ENCODE assay signal across 17 cellular contexts in the genomic region with DNA sequence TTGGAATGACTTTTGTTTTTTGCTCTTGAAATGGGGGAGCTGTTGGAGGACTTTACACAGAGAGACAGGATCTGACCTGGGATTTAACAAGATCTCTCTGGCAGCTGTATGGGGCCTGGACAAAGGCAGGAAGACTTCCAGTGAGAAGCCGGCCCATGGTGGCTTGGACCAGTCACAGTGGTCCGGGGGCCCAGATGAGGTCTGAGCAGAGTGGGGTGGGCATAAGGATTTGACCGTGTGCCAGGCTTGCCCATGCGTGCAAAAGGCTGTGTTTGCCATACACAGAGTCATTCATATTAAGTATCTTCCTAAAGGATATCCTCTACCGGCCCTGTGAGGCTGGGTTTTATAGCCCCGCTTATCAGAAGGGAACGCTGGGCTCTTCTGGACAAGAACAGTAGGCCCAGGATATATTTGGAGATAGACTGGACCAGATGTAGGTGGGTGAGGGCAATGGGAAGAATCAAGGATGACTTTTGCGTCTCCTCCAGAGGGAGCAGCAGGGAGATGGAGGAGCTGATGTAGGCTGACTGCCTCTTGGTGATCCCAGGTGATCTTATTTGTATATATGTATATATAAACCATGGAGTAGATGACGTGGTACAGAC. TPM values are rescaled to one million over a fixed set of nuclear protein-coding genes. Genes with fewer than 3 reads are reported as not detected.
DNase-seq lines count a peak whose midpoint lies in the region; ATAC-seq, FAIRE-seq and TF ChIP-seq lines count a peak whose summit lies in the region.
"Had no signal": no experiment of that assay in that cellular context is flagged by ENCODE, and none has a peak within 500 bp of the region (broad histone marks: within the 10 kb centered on the region; RNA-seq: fewer than 3 reads in every experiment).

No MANE protein-coding gene starts in this region.

- FAIRE-seq in frontal cortex (lab: Jason Lieb, UNC) = no peak
- FAIRE-seq: H54, HepG2, HTR-8/SVneo had no signal

- no peak for TF ChIP-seq EP300 in stomach (IDR thresholded peaks at IDR 0.05)

- peak; percentile 52 for DNase-seq in right atrium auricular region (ENCODE audit: low spot score)
- DNase-seq in left cardiac atrium = no peak
- DNase-seq in frontal cortex (ENCODE audit: low spot score in 2 of 2) = peak; percentile 1 to 12
- peak; percentile 22 for DNase-seq in stomach
- DNase-seq in OCI-M2 (lab: John Stamatoyannopoulos, UW; ENCODE audit: unreplicated experiment) = no peak
- no peak for DNase-seq in body of pancreas
- no peak for DNase-seq in naive thymus-derived CD4-positive, alpha-beta T cell
- DNase-seq: ACHN; CD4-positive, CD25-positive, alpha-beta regulatory T cell; DMS53; GM23248 had no signal

- H3K9me3 ChIP-seq in right atrium auricular region = no peaks in the 10 kb centered on the region
- H3K9me3 ChIP-seq in stomach = no peaks in the 10 kb centered on the region
- no peaks in the 10 kb centered on the region for H3K9me3 ChIP-seq in body of pancreas
- no peaks in the 10 kb centered on the region for H3K9me3 ChIP-seq in naive thymus-derived CD4-positive, alpha-beta T cell (ENCODE audit: control insufficient read depth in 2 of 3, low read length in 3 of 3)
- H3K9me3 ChIP-seq: BLaER1 treated with 17β-estradiol and CSF1 and Interleukin-3, amounts not matched to agents 10 nM and 100 nM had no signal

- H3K36me3 Mint-ChIP-seq in naive thymus-derived CD4-positive, alpha-beta T cell = peaks cover 0 to 15% (median 8%) of the 10 kb centered on the region in 5 donors
- H3K36me3 Mint-ChIP-seq: CD4-positive, CD25-positive, alpha-beta regulatory T cell had no signal

- H3K36me3 ChIP-seq in right atrium auricular region = peaks cover 71% of the 10 kb centered on the region
- peaks cover 17 to 77% (median 70%) of the 10 kb centered on the region in 4 donors for H3K36me3 ChIP-seq in stomach
- no peaks in the 10 kb centered on the region for H3K36me3 ChIP-seq in body of pancreas (replicated peaks in 1 of 2; ENCODE audit: insufficient read depth in 1 of 2, low read depth in 2 of 2)
- H3K36me3 ChIP-seq in naive thymus-derived CD4-positive, alpha-beta T cell (ENCODE audit: control insufficient read depth in 2 of 3, insufficient read depth in 3 of 3, low read length in 3 of 3) = no peaks in the 10 kb centered on the region

- ATAC-seq in left cardiac atrium (no peak), body of pancreas (no peak)
- no peak for ATAC-seq in naive thymus-derived CD4-positive, alpha-beta T cell
- ATAC-seq: HCT116, HepG2 had no signal

- no peak overlapping the region for H3K4me3 Mint-ChIP-seq in naive thymus-derived CD4-positive, alpha-beta T cell
- H3K4me3 Mint-ChIP-seq: CD4-positive, CD25-positive, alpha-beta regulatory T cell had no signal

- TF ChIP-seq POLR2A in stomach (IDR thresholded peaks at IDR 0.05) (no peak), body of pancreas (IDR thresholded peaks at IDR 0.05) (no peak)

- H3K27ac ChIP-seq in right atrium auricular region = no peak overlapping the region
- no peak overlapping the region for H3K27ac ChIP-seq in stomach
- H3K27ac ChIP-seq in body of pancreas = no peak overlapping the region
- H3K27ac ChIP-seq in naive thymus-derived CD4-positive, alpha-beta T cell (ENCODE audit: low read depth, low read length) = no peak overlapping the region
- H3K27ac ChIP-seq: BLaER1 treated with 17β-estradiol and CSF1 and Interleukin-3, amounts not matched to agents 10 nM and 100 nM; GM23248 had no signal

- H3K4me3 ChIP-seq in right atrium auricular region = no peak overlapping the region
- no peak overlapping the region for H3K4me3 ChIP-seq in stomach
- no peak overlapping the region for H3K4me3 ChIP-seq in body of pancreas
- H3K4me3 ChIP-seq in naive thymus-derived CD4-positive, alpha-beta T cell (ENCODE audit: low read length) = no peak overlapping the region
- H3K4me3 ChIP-seq: BLaER1 treated with 17β-estradiol and CSF1 and Interleukin-3, amounts not matched to agents 10 nM and 100 nM; GM23248 had no signal

- H3K4me1 ChIP-seq in right atrium auricular region = peaks cover 0 to 31% of the 10 kb centered on the region in 2 donors
- H3K4me1 ChIP-seq in stomach = peaks cover 13 to 28% (median 21%) of the 10 kb centered on the region in 4 donors
- peaks cover 16% of the 10 kb centered on the region for H3K4me1 ChIP-seq in body of pancreas
- H3K4me1 ChIP-seq in naive thymus-derived CD4-positive, alpha-beta T cell (ENCODE audit: control insufficient read depth in 2 of 2, insufficient read depth in 2 of 2, low read length in 2 of 2) = no peaks in the 10 kb centered on the region

- no peaks in the 10 kb centered on the region for H3K27me3 ChIP-seq in right atrium auricular region
- H3K27me3 ChIP-seq in stomach = no peaks in the 10 kb centered on the region
- no peaks in the 10 kb centered on the region for H3K27me3 ChIP-seq in body of pancreas
- no peaks in the 10 kb centered on the region for H3K27me3 ChIP-seq in naive thymus-derived CD4-positive, alpha-beta T cell (ENCODE audit: control insufficient read depth in 2 of 2, insufficient read depth in 2 of 2, low read length in 2 of 2)

- no peak for TF ChIP-seq CTCF in right atrium auricular region (IDR thresholded peaks at IDR 0.05)
- TF ChIP-seq CTCF in stomach (IDR thresholded peaks at IDR 0.05) = no peak
- no peak for TF ChIP-seq CTCF in body of pancreas (IDR thresholded peaks at IDR 0.05)

- H3K4me1 Mint-ChIP-seq in naive thymus-derived CD4-positive, alpha-beta T cell = peaks cover under 1 to 13% (median 6%) of the 10 kb centered on the region in 7 donors

- POLR2A ChIA-PET in naive thymus-derived CD4-positive, alpha-beta T cell (lab: Charles Lee) = no interaction called here

- H3K27ac Mint-ChIP-seq in naive thymus-derived CD4-positive, alpha-beta T cell = peak overlapping the region in 1 of 9 donors; percentile 57
- H3K27ac Mint-ChIP-seq: CD4-positive, CD25-positive, alpha-beta regulatory T cell had no signal

- 77 to 91% (median 85%) methylated on average over 9 of the region's 9 CpGs for WGBS in stomach, 5 donors
- WGBS in body of pancreas, 2 donors = 85 to 89% methylated on average over 9 of the region's 9 CpGs

- no peaks in the 10 kb centered on the region for H3K27me3 Mint-ChIP-seq in naive thymus-derived CD4-positive, alpha-beta T cell

- H3K9me3 Mint-ChIP-seq in naive thymus-derived CD4-positive, alpha-beta T cell = peaks cover 0 to 2% (median 0%) of the 10 kb centered on the region in 11 donors

- intact Hi-C loops in left cardiac atrium (cut with DNase I) (no loop called here), stomach (cut with DNase I; ENCODE audit: low total_unique reads) (no loop called here), body of pancreas (cut with DNase I) (loop anchor here (10.0 kb wide), 1 partner anchor 102 kb away; no protein-coding TSS in a partner anchor)
- intact Hi-C loops in naive thymus-derived CD4-positive, alpha-beta T cell (cut with micrococcal nuclease) = no loop called here

- CTCF ChIA-PET in naive thymus-derived CD4-positive, alpha-beta T cell (lab: Charles Lee) = interaction anchor here (0.8 kb wide), 1 partner anchor 40 kb away, joined by 3 read pairs; no protein-coding TSS in a partner anchor

RNA-seq across cellular contexts. Expression of a gene that starts 4.1 kb away (rescaled TPM):
- total RNA-seq in right atrium auricular region = 1 to 10 TPM; 3.7 to 6.4 TPM
- 10 to 100 TPM; 11.7 to 17.1 TPM for total RNA-seq in left cardiac atrium
- total RNA-seq in frontal cortex = 3.7 TPM
- 100 to 1,000 TPM in 1 of 5 donors, 1 to 10 TPM in 4; 1.2 to 151 (median 3.9) TPM for total RNA-seq in stomach
- 10 to 100 TPM; 11.2 to 26.7 (median 19.8) TPM for polyA plus RNA-seq in stomach
- total RNA-seq in body of pancreas = 10 to 100 TPM in 1 of 2 donors, 1 to 10 TPM in 1; 7.9 to 16.3 TPM
- 10 to 100 TPM in 1 of 5 experiments, 1 to 10 TPM in 4; 7.2 to 11.5 (median 8.0) TPM for total RNA-seq in naive thymus-derived CD4-positive, alpha-beta T cell
- polyA plus RNA-seq in naive thymus-derived CD4-positive, alpha-beta T cell = 1 to 10 TPM; 2.0 to 4.9 TPM

RNA-seq across cellular contexts. Expression of a gene that starts 26.5 kb away (rescaled TPM):
- total RNA-seq in right atrium auricular region (10 to 100 TPM; 27.0 to 52.0 TPM), left cardiac atrium (1 to 10 TPM; 7.2 to 8.7 TPM), frontal cortex (3.3 TPM), stomach (1 to 10 TPM in 1 of 5 donors, not detected in 4; 7.2 TPM), body of pancreas (10 to 100 TPM in 1 of 2 donors, 1 to 10 TPM in 1; 1.8 to 15.8 TPM)
- under 1 TPM in 2 of 3 donors, not detected in 1; 0.05 to 0.25 TPM for polyA plus RNA-seq in stomach
- total RNA-seq in naive thymus-derived CD4-positive, alpha-beta T cell = not detected
- polyA plus RNA-seq in naive thymus-derived CD4-positive, alpha-beta T cell = under 1 TPM; 0.11 to 0.90 TPM
- total RNA-seq: A172, HepG2 had no signal
- polyA plus RNA-seq: CD4-positive, CD25-positive, alpha-beta regulatory T cell; GM23248 had no signal

RNA-seq across cellular contexts. Expression of a gene that starts 50.6 kb away (rescaled TPM):
- total RNA-seq in right atrium auricular region (under 1 TPM; 0.26 to 0.31 TPM), left cardiac atrium (1 to 10 TPM; 1.2 to 4.2 TPM), frontal cortex (0.41 TPM), stomach (1 to 10 TPM in 3 of 5 donors, not detected in 2; 2.0 to 5.4 (median 2.8) TPM), body of pancreas (not detected)
- polyA plus RNA-seq in stomach = 1 to 10 TPM in 1 of 3 donors, under 1 TPM in 1, not detected in 1; 0.55 to 1.8 TPM
- total RNA-seq in naive thymus-derived CD4-positive, alpha-beta T cell = 10 to 100 TPM in 1 of 5 experiments, 1 to 10 TPM in 3, not detected in 1; 1.1 to 43.8 (median 1.8) TPM
- under 1 TPM in 1 of 2 donors, not detected in 1; 0.08 TPM for polyA plus RNA-seq in naive thymus-derived CD4-positive, alpha-beta T cell
- total RNA-seq: A172; CD4-positive, CD25-positive, alpha-beta regulatory T cell; GM23248 had no signal
- polyA plus RNA-seq: GM23248 had no signal

RNA-seq across cellular contexts. Expression of a gene that starts 54.4 kb away (rescaled TPM):
- total RNA-seq in right atrium auricular region = 10 to 100 TPM in 1 of 2 donors, 1 to 10 TPM in 1; 4.4 to 22.7 TPM
- 10 to 100 TPM; 12.9 to 14.5 TPM for total RNA-seq in left cardiac atrium
- 4.5 TPM for total RNA-seq in frontal cortex
- total RNA-seq in stomach = 10 to 100 TPM in 1 of 5 donors, 1 to 10 TPM in 3, not detected in 1; 7.0 to 10.5 (median 8.5) TPM
- 1 to 10 TPM; 1.7 to 7.5 (median 1.8) TPM for polyA plus RNA-seq in stomach
- total RNA-seq in body of pancreas = 1 to 10 TPM in 1 of 2 donors, not detected in 1; 4.7 TPM
- 10 to 100 TPM in 1 of 5 experiments, 1 to 10 TPM in 1, under 1 TPM in 2, not detected in 1; 0.38 to 68.2 (median 3.4) TPM for total RNA-seq in naive thymus-derived CD4-positive, alpha-beta T cell
- polyA plus RNA-seq in naive thymus-derived CD4-positive, alpha-beta T cell = under 1 TPM; 0.24 to 0.30 TPM
- total RNA-seq: A172; CD4-positive, CD25-positive, alpha-beta regulatory T cell; GM23248; HepG2 had no signal
- polyA plus RNA-seq: GM23248, HepG2 had no signal

Comparison
In these comparisons a context has a peak if more than half of its experiments do, and no peak if none do; other contexts are left out.
1. DNase-seq: peak in right atrium auricular region (single experiment), frontal cortex (2 of 2) and stomach (single experiment); none in left cardiac atrium (single experiment), OCI-M2 (single experiment), body of pancreas (0 of 4) and naive thymus-derived CD4-positive, alpha-beta T cell (0 of 9).